Comparison of ENCODE assay signal across 15 cellular contexts in the genomic region with DNA sequence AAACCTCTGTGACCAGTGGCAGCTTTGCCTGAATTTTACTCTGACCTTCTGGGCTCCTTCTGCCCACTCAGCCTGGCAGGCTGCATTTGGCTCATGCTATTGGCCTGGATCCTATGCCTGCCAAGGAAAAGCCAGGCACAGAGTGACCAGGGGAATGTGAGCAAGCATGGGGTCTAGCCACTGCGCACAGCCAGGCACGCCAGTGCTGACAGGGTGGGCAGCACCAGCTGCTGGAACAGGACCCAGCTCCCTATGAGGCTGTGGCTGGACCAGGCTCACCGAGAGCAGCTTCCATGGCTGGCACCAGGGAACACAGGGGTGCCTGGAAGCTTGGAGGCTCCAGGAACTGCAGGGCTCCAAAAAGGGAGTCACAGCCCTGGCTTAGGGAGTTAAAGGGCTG.
DNase-seq lines count a peak whose midpoint lies in the region; ATAC-seq and TF ChIP-seq lines count a peak whose summit lies in the region.
"Had no signal": no experiment of that assay in that cellular context is flagged by ENCODE, and none has a peak within 500 bp of the region (broad histone marks: within the 10 kb centered on the region; RNA-seq: fewer than 3 reads in every experiment).

No MANE protein-coding gene starts in this region.

- H3K27ac Mint-ChIP-seq in GM23338 = no peak overlapping the region
- no peak overlapping the region for H3K27ac Mint-ChIP-seq in stimulated activated effector memory CD8-positive, alpha-beta T cell treated with anti-CD3 and anti-CD28 coated beads, Interleukin-12 subunit alpha, Interleukin-12 subunit beta, amount 100 ng/mL, for 72 hours
- H3K27ac Mint-ChIP-seq in activated CD4-positive, alpha-beta T cell treated with anti-CD3 and anti-CD28 coated beads for 36 hours = no peak overlapping the region

- peak overlapping the region; percentile 72 for H2AFZ ChIP-seq in GM23338

- no peaks in the 10 kb centered on the region for H3K4me1 Mint-ChIP-seq in GM23338
- H3K4me1 Mint-ChIP-seq in stimulated activated effector memory CD8-positive, alpha-beta T cell treated with anti-CD3 and anti-CD28 coated beads, Interleukin-12 subunit alpha, Interleukin-12 subunit beta, amount 100 ng/mL, for 72 hours = no peaks in the 10 kb centered on the region
- no peaks in the 10 kb centered on the region for H3K4me1 Mint-ChIP-seq in activated CD4-positive, alpha-beta T cell treated with anti-CD3 and anti-CD28 coated beads for 36 hours

- no peak for DNase-seq in GM23338 (ENCODE audit: low spot score)
- peak; percentile 65 for DNase-seq in cerebellar cortex (ENCODE audit: low spot score)
- DNase-seq in left lung = peak; percentile 26 to 42
- DNase-seq in stimulated activated effector memory CD8-positive, alpha-beta T cell treated with anti-CD3 and anti-CD28 coated beads, Interleukin-12 subunit alpha, Interleukin-12 subunit beta, amount 100 ng/mL, for 72 hours (ENCODE audit: low spot score in 2 of 2) = no peak
- no peak for DNase-seq in ecto neural progenitor cell (ENCODE audit: low spot score)
- DNase-seq in activated CD4-positive, alpha-beta T cell treated with anti-CD3 and anti-CD28 coated beads for 36 hours = no peak
- no peak for DNase-seq in mesendoderm
- DNase-seq: AML-193, DMS79 treated with DMSO at 0.1 percent for 48 hours, NCI-H1105 treated with DMSO at 0.1 percent for 48 hours, NCI-H1694 treated with DMSO at 0.1 percent for 48 hours, OCI-M1, SJCRH30 had no signal

- H3K23ac ChIP-seq in mesendoderm (ENCODE audit: low read length) = no peak overlapping the region

- H4K8ac ChIP-seq in mesendoderm (ENCODE audit: low read depth, low read length) = no peak overlapping the region

- no peaks in the 10 kb centered on the region for H3K36me3 ChIP-seq in GM23338 (ENCODE audit: insufficient read depth)
- no peaks in the 10 kb centered on the region for H3K36me3 ChIP-seq in left lung
- no peaks in the 10 kb centered on the region for H3K36me3 ChIP-seq in mesendoderm (ENCODE audit: control insufficient read depth, insufficient read depth, low read length)
- H3K36me3 ChIP-seq: SJCRH30 had no signal

- H3K27ac ChIP-seq in GM23338 (ENCODE audit: low read depth) (no peak overlapping the region), left lung (no peak overlapping the region), mesendoderm (ENCODE audit: low read depth, low read length) (no peak overlapping the region)
- H3K27ac ChIP-seq: C4-2B, SJCRH30 had no signal

- H4K5ac ChIP-seq in mesendoderm (ENCODE audit: low read length) = no peak overlapping the region

- H2BK120ac ChIP-seq in mesendoderm (ENCODE audit: low read depth, low read length) = no peak overlapping the region

- no CpG with 5 or more reads among the region's 3 CpGs for WGBS in mesendoderm (ENCODE audit: extremely low coverage, insufficient coverage, low lambda C conversion rate)

- H2AK5ac ChIP-seq in mesendoderm (ENCODE audit: low read length) = no peak overlapping the region

- no peaks in the 10 kb centered on the region for H4K20me1 ChIP-seq in GM23338 (replicated peaks; ENCODE audit: insufficient read depth)

- POLR2A ChIA-PET in activated CD4-positive, alpha-beta T cell treated with anti-CD3 and anti-CD28 coated beads for 36 hours (lab: Charles Lee) = no interaction called here

- H3K79me1 ChIP-seq in mesendoderm (ENCODE audit: low read length) = no peaks in the 10 kb centered on the region

- TF ChIP-seq CTCF in GM23338 (conservative IDR thresholded peaks at IDR 0.05; ENCODE audit: low read depth in 2 of 2) = no peak
- TF ChIP-seq CTCF in left lung (IDR thresholded peaks at IDR 0.05) = no peak

- CTCF ChIA-PET in activated CD4-positive, alpha-beta T cell treated with anti-CD3 and anti-CD28 coated beads for 36 hours (lab: Charles Lee) = interaction anchor here (1.2 to 2.3 kb wide), 4 partner anchors 9 to 1475 kb away, joined by 3 to 8 read pairs (median 6); no protein-coding TSS in a partner anchor

- no peaks in the 10 kb centered on the region for H3K9me3 ChIP-seq in left lung
- H3K9me3 ChIP-seq: SJCRH30 had no signal

- no peaks in the 10 kb centered on the region for H3K9me2 ChIP-seq in GM23338 (ENCODE audit: insufficient read depth)

- H3K4ac ChIP-seq in mesendoderm (ENCODE audit: low read depth, low read length) = no peak overlapping the region

- H3K4me1 ChIP-seq in GM23338 (ENCODE audit: insufficient read depth) = no peaks in the 10 kb centered on the region
- no peaks in the 10 kb centered on the region for H3K4me1 ChIP-seq in left lung
- no peaks in the 10 kb centered on the region for H3K4me1 ChIP-seq in mesendoderm (ENCODE audit: control insufficient read depth, low read depth, low read length)
- H3K4me1 ChIP-seq: SJCRH30 had no signal

- intact Hi-C loops in left lung (cut with DNase I) = no loop called here
- intact Hi-C loops in activated CD4-positive, alpha-beta T cell treated with anti-CD3 and anti-CD28 coated beads for 36 hours (cut with DNase I, micrococcal nuclease) = loop anchor here in 1 of 2 experiments (10.0 kb wide), 1 partner anchor 994 kb away; no protein-coding TSS in a partner anchor

- no peak overlapping the region for H2BK15ac ChIP-seq in mesendoderm (replicated peaks; ENCODE audit: low read depth)

- H3K4me2 ChIP-seq in GM23338 (no peak overlapping the region), mesendoderm (ENCODE audit: low read length) (no peak overlapping the region)

- H3K56ac ChIP-seq in mesendoderm (ENCODE audit: low read length) = no peak overlapping the region

- H3F3A ChIP-seq in GM23338 (replicated peaks; ENCODE audit: low read depth) = no peaks in the 10 kb centered on the region

- no peaks in the 10 kb centered on the region for H3K9me3 Mint-ChIP-seq in GM23338
- H3K9me3 Mint-ChIP-seq in stimulated activated effector memory CD8-positive, alpha-beta T cell treated with anti-CD3 and anti-CD28 coated beads, Interleukin-12 subunit alpha, Interleukin-12 subunit beta, amount 100 ng/mL, for 72 hours = no peaks in the 10 kb centered on the region
- H3K9me3 Mint-ChIP-seq in activated CD4-positive, alpha-beta T cell treated with anti-CD3 and anti-CD28 coated beads for 36 hours (ENCODE audit: low read depth) = no peaks in the 10 kb centered on the region

- H3K36me3 Mint-ChIP-seq in GM23338 (ENCODE audit: low read depth) = no peaks in the 10 kb centered on the region
- no peaks in the 10 kb centered on the region for H3K36me3 Mint-ChIP-seq in stimulated activated effector memory CD8-positive, alpha-beta T cell treated with anti-CD3 and anti-CD28 coated beads, Interleukin-12 subunit alpha, Interleukin-12 subunit beta, amount 100 ng/mL, for 72 hours
- no peaks in the 10 kb centered on the region for H3K36me3 Mint-ChIP-seq in activated CD4-positive, alpha-beta T cell treated with anti-CD3 and anti-CD28 coated beads for 36 hours (ENCODE audit: low read depth)

- no peak for ATAC-seq in GM23338
- ATAC-seq in left lung = no peak
- peak; percentile 45 for ATAC-seq in stimulated activated effector memory CD8-positive, alpha-beta T cell treated with anti-CD3 and anti-CD28 coated beads, Interleukin-12 subunit alpha, Interleukin-12 subunit beta, amount 100 ng/mL, for 72 hours
- ATAC-seq in GM21447 (IDR thresholded peaks at IDR 0.05; ENCODE audit: unreplicated experiment) = no peak
- ATAC-seq in activated CD4-positive, alpha-beta T cell treated with anti-CD3 and anti-CD28 coated beads for 36 hours = no peak

- H3K4me3 ChIP-seq in GM23338 (no peak overlapping the region), left lung (no peak overlapping the region), mesendoderm (ENCODE audit: low read length) (no peak overlapping the region)
- H3K4me3 ChIP-seq: SJCRH30 had no signal

- no peak overlapping the region for H3K18ac ChIP-seq in mesendoderm (ENCODE audit: low read length)

- H3K9ac ChIP-seq in mesendoderm (ENCODE audit: low read length) = no peak overlapping the region

- peaks cover 2% of the 10 kb centered on the region for H3K27me3 Mint-ChIP-seq in GM23338 (ENCODE audit: insufficient read depth, low read depth, poor library complexity)
- H3K27me3 Mint-ChIP-seq in activated CD4-positive, alpha-beta T cell treated with anti-CD3 and anti-CD28 coated beads for 36 hours = no peaks in the 10 kb centered on the region

- H3K27me3 ChIP-seq in GM23338 (ENCODE audit: insufficient read depth) (no peaks in the 10 kb centered on the region), left lung (no peaks in the 10 kb centered on the region), mesendoderm (ENCODE audit: insufficient read depth, low read length, poor library complexity) (no peaks in the 10 kb centered on the region)
- H3K27me3 ChIP-seq: SJCRH30 had no signal

- H2BK5ac ChIP-seq in mesendoderm (ENCODE audit: low read length) = no peak overlapping the region

- H3K79me2 ChIP-seq in GM23338 (replicated peaks; ENCODE audit: insufficient read depth) (no peaks in the 10 kb centered on the region), mesendoderm (ENCODE audit: control insufficient read depth, insufficient read depth, low read length) (no peaks in the 10 kb centered on the region)

- no peak overlapping the region for H3K4me3 Mint-ChIP-seq in GM23338
- H3K4me3 Mint-ChIP-seq in stimulated activated effector memory CD8-positive, alpha-beta T cell treated with anti-CD3 and anti-CD28 coated beads, Interleukin-12 subunit alpha, Interleukin-12 subunit beta, amount 100 ng/mL, for 72 hours = no peak overlapping the region
- no peak overlapping the region for H3K4me3 Mint-ChIP-seq in activated CD4-positive, alpha-beta T cell treated with anti-CD3 and anti-CD28 coated beads for 36 hours

Comparison
In these comparisons a context has a peak if more than half of its experiments do, and no peak if none do; other contexts are left out.
1. DNase-seq: peak in cerebellar cortex (single experiment) and left lung (2 of 2); none in GM23338 (single experiment), stimulated activated effector memory CD8-positive, alpha-beta T cell treated with anti-CD3 and anti-CD28 coated beads, Interleukin-12 subunit alpha, Interleukin-12 subunit beta, amount 100 ng/mL, for 72 hours (0 of 2), ecto neural progenitor cell (single experiment), activated CD4-positive, alpha-beta T cell treated with anti-CD3 and anti-CD28 coated beads for 36 hours (single experiment) and mesendoderm (single experiment).